ENCODE assay signal across 29 cellular contexts in genomic region chr6:25876203-25876602, GRCh38. TPM values are rescaled to one million over a fixed set of nuclear protein-coding genes. Genes with fewer than 3 reads are reported as not detected.
A peak's percentile ranks its signal among the peaks of the same experiment; 100 is the strongest.
DNase-seq lines count a peak whose midpoint lies in the region; ATAC-seq, FAIRE-seq and TF ChIP-seq lines count a peak whose summit lies in the region.
"Had no signal": no experiment of that assay in that cellular context is flagged by ENCODE, and none has a peak within 500 bp of the region (broad histone marks: within the 10 kb centered on the region; RNA-seq: fewer than 3 reads in every experiment).

No MANE protein-coding gene starts in this region.

- no peaks in the 10 kb centered on the region for H3K36me3 ChIP-seq in HepG2 (replicated peaks in 1 of 2; ENCODE audit: control insufficient read depth in 1 of 2, insufficient read depth in 2 of 2, low read length in 2 of 2)
- H3K36me3 ChIP-seq in testis (ENCODE audit: low read depth, missing control alignments), result no peaks in the 10 kb centered on the region
- H3K36me3 ChIP-seq in neural progenitor cell, result no peaks in the 10 kb centered on the region
- H3K36me3 ChIP-seq: BLaER1, HAP-1, Peyer's patch had no signal

- H2AFZ ChIP-seq in HepG2 (ENCODE audit: low read length), result no peak overlapping the region
- no peak overlapping the region for H2AFZ ChIP-seq in neural progenitor cell (replicated peaks)

- CTCF ChIA-PET in HepG2 (lab: Yijun Ruan, JAX; ENCODE audit: low intra/inter-chr PET ratio, low total read pairs), result no interaction called here

- H4K20me1 ChIP-seq in HepG2 (ENCODE audit: insufficient read depth, low read length) (no peaks in the 10 kb centered on the region), neural progenitor cell (ENCODE audit: low read depth) (no peaks in the 10 kb centered on the region)
- H4K20me1 ChIP-seq: BLaER1 had no signal

- H3K9me3 ChIP-seq in HepG2 (ENCODE audit: low read length) (no peaks in the 10 kb centered on the region), testis (no peaks in the 10 kb centered on the region), neural progenitor cell (ENCODE audit: low read depth) (no peaks in the 10 kb centered on the region)
- H3K9me3 ChIP-seq: BLaER1, HAP-1, Peyer's patch had no signal

- BruUV-seq in HepG2 (replicated peaks; lab: Mats Ljungman, UMichigan), result no TSS peak

- peak; percentile 48 for DNase-seq in activated CD4-positive, alpha-beta T cell treated with anti-CD3 and anti-CD28 coated beads, Interleukin-2, amount 10 ng/mL, durations not matched to agents 24 days and 14 days
- no peak for DNase-seq in activated CD4-positive, alpha-beta T cell treated with anti-CD3 and anti-CD28 coated beads for 4 hours
- DNase-seq in epithelial cell of proximal tubule (ENCODE audit: low read depth) (no peak), HepG2 (ENCODE audit: low spot score) (no peak), testis (peak; percentile 21), neural progenitor cell (ENCODE audit: low spot score) (no peak)
- DNase-seq: GOT3, NCI-H1048, NCI-H1417, NCI-H1694, NCI-H2029 treated with DMSO at 0.1 percent for 48 hours, NCI-H2227 treated with DMSO at 0.1 percent for 48 hours, NCI-H69, Peyer's patch, SHP77 treated with DMSO at 0.1 percent for 48 hours had no signal

- H3K9ac ChIP-seq in HepG2 (ENCODE audit: insufficient read depth, low read depth, low read length), result no peak overlapping the region
- H3K9ac ChIP-seq in neural progenitor cell, result no peak overlapping the region
- H3K9ac ChIP-seq: BLaER1 had no signal

- H3K4me1 ChIP-seq in HepG2 (ENCODE audit: insufficient read depth, low read length) (peaks cover 44% of the 10 kb centered on the region), testis (no peaks in the 10 kb centered on the region), neural progenitor cell (no peaks in the 10 kb centered on the region)
- H3K4me1 ChIP-seq: BLaER1, HAP-1, Peyer's patch had no signal

- peaks cover 9% of the 10 kb centered on the region for H3K27me3 Mint-ChIP-seq in activated CD4-positive, alpha-beta T cell treated with anti-CD3 and anti-CD28 coated beads, Interleukin-2, amount 10 ng/mL, durations not matched to agents 24 days and 14 days
- no peaks in the 10 kb centered on the region for H3K27me3 Mint-ChIP-seq in neural progenitor cell (ENCODE audit: insufficient read depth, low read depth)

- no peak for TF ChIP-seq CTCF in epithelial cell of proximal tubule (conservative IDR thresholded peaks at IDR 0.05; ENCODE audit: low read depth, low read length)
- TF ChIP-seq CTCF in HepG2 (CRISPR knock-in tag; IDR thresholded peaks at IDR 0.05), result no peak
- no peak for TF ChIP-seq CTCF in testis (IDR thresholded peaks at IDR 0.05)
- no peak for TF ChIP-seq CTCF in neural progenitor cell (IDR thresholded peaks at IDR 0.05)

- ATAC-seq in HepG2, result peak; percentile 49; the same call in 2 of the 3 replicates
- ATAC-seq in HG02678 (IDR thresholded peaks at IDR 0.05; ENCODE audit: unreplicated experiment), result no peak
- no peak for ATAC-seq in HG02571 (IDR thresholded peaks at IDR 0.05; ENCODE audit: unreplicated experiment)

- TF ChIP-seq POLR2A in HepG2 (IDR thresholded peaks at IDR 0.05; ENCODE audit: insufficient read depth in 1 of 2, low read depth in 2 of 2, low read length in 2 of 2), result no peak
- TF ChIP-seq POLR2A in testis (IDR thresholded peaks at IDR 0.05), result no peak

- no peaks in the 10 kb centered on the region for H3K36me3 Mint-ChIP-seq in activated CD4-positive, alpha-beta T cell treated with anti-CD3 and anti-CD28 coated beads, Interleukin-2, amount 10 ng/mL, durations not matched to agents 24 days and 14 days (ENCODE audit: low read depth)
- no peaks in the 10 kb centered on the region for H3K36me3 Mint-ChIP-seq in neural progenitor cell
- H3K36me3 Mint-ChIP-seq: CD4-positive, CD25-positive, alpha-beta regulatory T cell had no signal

- in situ Hi-C loops in HepG2 (cut with HindIII; ENCODE audit: extremely low pct_ligation_motif_present, low pct_unique_long_range_greater_than_20kb), result loop anchor here (25.0 kb wide), 1 partner anchor 614 kb away; no protein-coding TSS in a partner anchor

- no peak for TF ChIP-seq RAD21 in HepG2 (CRISPR knock-in tag; IDR thresholded peaks at IDR 0.05)

- WGBS in HepG2 (ENCODE audit: low lambda C conversion rate), result 57% methylated on average over 1 of the region's 1 CpG
- WGBS in testis, 2 donors, result 42 to 58% methylated on average over 1 of the region's 1 CpG

- peak overlapping the region; percentile 29 for H3K4me3 ChIP-seq in epithelial cell of proximal tubule (ENCODE audit: low read depth, low read length)
- H3K4me3 ChIP-seq in HepG2 (replicated peaks in 1 of 3; ENCODE audit: insufficient read depth in 1 of 3, low read depth in 2 of 3, low read length in 3 of 3), result no peak overlapping the region
- H3K4me3 ChIP-seq in testis, result no peak overlapping the region
- H3K4me3 ChIP-seq in neural progenitor cell, result no peak overlapping the region
- H3K4me3 ChIP-seq: BLaER1, HAP-1, Peyer's patch had no signal

- H3K9me3 Mint-ChIP-seq in activated CD4-positive, alpha-beta T cell treated with anti-CD3 and anti-CD28 coated beads, Interleukin-2, amount 10 ng/mL, durations not matched to agents 24 days and 14 days, result peaks cover 3% of the 10 kb centered on the region
- H3K9me3 Mint-ChIP-seq in neural progenitor cell, result no peaks in the 10 kb centered on the region
- H3K9me3 Mint-ChIP-seq: IgD-negative memory B cell had no signal

- TF ChIP-seq EP300 in HepG2 (IDR thresholded peaks at IDR 0.05; ENCODE audit: low read depth in 2 of 2, low read length in 2 of 2) (no peak), HepG2 (CRISPR knock-in tag; IDR thresholded peaks at IDR 0.05; ENCODE audit: borderline replicate concordance) (no peak)

- H3F3A ChIP-seq in neural progenitor cell (ENCODE audit: low read depth), result no peaks in the 10 kb centered on the region

- FAIRE-seq in HepG2 (lab: Jason Lieb, UNC), result peak; percentile 21
- FAIRE-seq: D721Med, GM18507 had no signal

- H3K4me1 Mint-ChIP-seq in activated CD4-positive, alpha-beta T cell treated with anti-CD3 and anti-CD28 coated beads, Interleukin-2, amount 10 ng/mL, durations not matched to agents 24 days and 14 days, result peaks cover 27% of the 10 kb centered on the region
- H3K4me1 Mint-ChIP-seq in neural progenitor cell, result no peaks in the 10 kb centered on the region

- H3K4me2 ChIP-seq in HepG2 (ENCODE audit: low read depth, low read length) (peak overlapping the region; percentile 11; the same call in 1 of the 2 replicates), neural progenitor cell (no peak overlapping the region)
- H3K4me2 ChIP-seq: BLaER1 had no signal

- POLR2A ChIA-PET in HepG2 (lab: Yijun Ruan, JAX), result interaction anchor here (0.6 kb wide), 1 partner anchor 565 kb away, joined by 3 read pairs; no protein-coding TSS in a partner anchor

- intact Hi-C loops in activated CD4-positive, alpha-beta T cell treated with anti-CD3 and anti-CD28 coated beads, Interleukin-2, amount 10 ng/mL, durations not matched to agents 24 days and 14 days (cut with micrococcal nuclease), result no loop called here
- intact Hi-C loops in HepG2 (cut with micrococcal nuclease; ENCODE audit: unreplicated experiment), result no loop called here
- intact Hi-C loops in testis (cut with DNase I; ENCODE audit: low total_unique reads), result no loop called here

- no peak overlapping the region for H3K27ac Mint-ChIP-seq in activated CD4-positive, alpha-beta T cell treated with anti-CD3 and anti-CD28 coated beads, Interleukin-2, amount 10 ng/mL, durations not matched to agents 24 days and 14 days
- no peak overlapping the region for H3K27ac Mint-ChIP-seq in neural progenitor cell
- H3K27ac Mint-ChIP-seq: CD4-positive, CD25-positive, alpha-beta regulatory T cell; IgD-negative memory B cell had no signal

- H3K4me3 Mint-ChIP-seq in activated CD4-positive, alpha-beta T cell treated with anti-CD3 and anti-CD28 coated beads, Interleukin-2, amount 10 ng/mL, durations not matched to agents 24 days and 14 days, result no peak overlapping the region
- H3K4me3 Mint-ChIP-seq in neural progenitor cell, result no peak overlapping the region
- H3K4me3 Mint-ChIP-seq: CD4-positive, CD25-positive, alpha-beta regulatory T cell; IgD-negative memory B cell had no signal

- H3K27me3 ChIP-seq in HepG2 (ENCODE audit: control insufficient read depth in 1 of 2, insufficient read depth in 2 of 2, low read length in 2 of 2) (no peaks in the 10 kb centered on the region), testis (no peaks in the 10 kb centered on the region), neural progenitor cell (peaks cover 3% of the 10 kb centered on the region)
- H3K27me3 ChIP-seq: BLaER1, Peyer's patch had no signal

- H3K79me2 ChIP-seq in HepG2 (ENCODE audit: insufficient read depth, low read length) (no peaks in the 10 kb centered on the region), neural progenitor cell (ENCODE audit: low read depth) (no peaks in the 10 kb centered on the region)

- H3K27ac ChIP-seq in HepG2 (ENCODE audit: extremely low read length, insufficient read depth, low read length), result no peak overlapping the region
- H3K27ac ChIP-seq in testis, result no peak overlapping the region
- H3K27ac ChIP-seq in neural progenitor cell, result no peak overlapping the region
- H3K27ac ChIP-seq: 22Rv1, BLaER1, Peyer's patch had no signal

RNA-seq across cellular contexts. Expression of gene SLC17A3, which starts 2.2 kb away (rescaled TPM):
- 0.58 and 0.99 TPM in 2 replicates for total RNA-seq in activated CD4-positive, alpha-beta T cell treated with anti-CD3 and anti-CD28 coated beads, Interleukin-2, amount 10 ng/mL, durations not matched to agents 24 days and 14 days
- total RNA-seq in epithelial cell of proximal tubule (not detected in 2 replicates), HepG2 (2016; rRNA removed; fragmentation: Illumina TruSeq; extraction: Trizol) (0.09 TPM in 1 of 2 replicates, not detected in the other), testis (under 1 TPM in 1 of 2 donors, not detected in 1; 0.68 TPM), neural progenitor cell (ENCODE audit: low replicate concordance) (not detected in 2 replicates)
- total RNA-seq in HepG2 (2016; cell fraction: cytosol; rRNA removed; fragmentation: Illumina TruSeq; extraction: Trizol; ENCODE audit: low read depth), result not detected in 2 replicates
- total RNA-seq in HepG2 (2016; cell fraction: insoluble cytoplasmic fraction; rRNA removed; fragmentation: Illumina TruSeq; extraction: Trizol), result not detected in 2 replicates
- not detected in 2 replicates for total RNA-seq in HepG2 (2016; cell fraction: membrane; rRNA removed; fragmentation: Illumina TruSeq; extraction: Trizol)
- total RNA-seq in HepG2 (2016; cell fraction: nucleus; rRNA removed; fragmentation: Illumina TruSeq; extraction: Trizol), result not detected in 2 replicates
- polyA plus RNA-seq in HepG2 (2011; rRNA removed) (0.08 and 0.11 TPM in 2 replicates), testis (ENCODE audit: insufficient read depth, low read depth, low replicate concordance) (0.61 TPM)
- polyA plus RNA-seq in HepG2 (2011; cell fraction: cytosol; rRNA removed), result 0.05 TPM in 1 of 2 replicates, not detected in the other
- 0.48 and 0.58 TPM in 2 replicates for polyA plus RNA-seq in HepG2 (2011; cell fraction: nucleus; rRNA removed)
- 0.60 and 2.0 TPM in 2 replicates for polyA plus RNA-seq in HepG2 (2012)
- not detected in 2 replicates for polyA plus RNA-seq in HepG2 (2016; cell fraction: cytosol; fragmentation: Illumina TruSeq; extraction: Trizol; ENCODE audit: low read depth)
- not detected in 2 replicates for polyA plus RNA-seq in HepG2 (2016; cell fraction: insoluble cytoplasmic fraction; fragmentation: Illumina TruSeq; extraction: Trizol; ENCODE audit: low read depth)
- polyA plus RNA-seq in HepG2 (2016; cell fraction: membrane; fragmentation: Illumina TruSeq; extraction: Trizol; ENCODE audit: low read depth), result not detected in 2 replicates
- polyA plus RNA-seq in HepG2 (2016; cell fraction: nucleus; fragmentation: Illumina TruSeq; extraction: Trizol; ENCODE audit: insufficient read depth, low read depth), result not detected in 2 replicates
- polyA minus RNA-seq in HepG2 (2011; rRNA and poly(A)+ RNA removed; ENCODE audit: low replicate concordance), result not detected in 2 replicates
- not detected in 2 replicates for polyA minus RNA-seq in HepG2 (2011; cell fraction: cytosol; rRNA and poly(A)+ RNA removed)
- polyA minus RNA-seq in HepG2 (2011; cell fraction: nucleus; rRNA and poly(A)+ RNA removed), result not detected in 2 replicates
- total RNA-seq: CD4-positive, CD25-positive, alpha-beta regulatory T cell; Daoy; G401; NCI-H460; Peyer's patch had no signal
- polyA plus RNA-seq: IgD-negative memory B cell had no signal

RNA-seq across cellular contexts. Expression of gene SLC17A1, which starts 44.4 kb away (rescaled TPM):
- total RNA-seq in activated CD4-positive, alpha-beta T cell treated with anti-CD3 and anti-CD28 coated beads, Interleukin-2, amount 10 ng/mL, durations not matched to agents 24 days and 14 days, result 0.28 TPM in 1 of 2 replicates, not detected in the other
- total RNA-seq in epithelial cell of proximal tubule (not detected in 2 replicates), HepG2 (2016; rRNA removed; fragmentation: Illumina TruSeq; extraction: Trizol) (0.09 TPM in 1 of 2 replicates, not detected in the other), testis (1 to 10 TPM in 1 of 2 donors, under 1 TPM in 1; 0.99 to 1.0 TPM), neural progenitor cell (ENCODE audit: low replicate concordance) (not detected in 2 replicates)
- total RNA-seq in HepG2 (2016; cell fraction: cytosol; rRNA removed; fragmentation: Illumina TruSeq; extraction: Trizol; ENCODE audit: low read depth), result not detected in 2 replicates
- 0.09 TPM in 1 of 2 replicates, not detected in the other for total RNA-seq in HepG2 (2016; cell fraction: insoluble cytoplasmic fraction; rRNA removed; fragmentation: Illumina TruSeq; extraction: Trizol)
- total RNA-seq in HepG2 (2016; cell fraction: membrane; rRNA removed; fragmentation: Illumina TruSeq; extraction: Trizol), result not detected in 2 replicates
- total RNA-seq in HepG2 (2016; cell fraction: nucleus; rRNA removed; fragmentation: Illumina TruSeq; extraction: Trizol), result 0.31 TPM in 1 of 2 replicates, not detected in the other
- polyA plus RNA-seq in HepG2 (2011; rRNA removed) (2.1 TPM in 2 replicates), testis (ENCODE audit: insufficient read depth, low read depth, low replicate concordance) (3.9 TPM)
- 1.3 and 1.8 TPM in 2 replicates for polyA plus RNA-seq in HepG2 (2011; cell fraction: cytosol; rRNA removed)
- 3.2 and 3.6 TPM in 2 replicates for polyA plus RNA-seq in HepG2 (2011; cell fraction: nucleus; rRNA removed)
- polyA plus RNA-seq in HepG2 (2012), result 6.8 and 19.2 TPM in 2 replicates
- not detected in 2 replicates for polyA plus RNA-seq in HepG2 (2016; cell fraction: cytosol; fragmentation: Illumina TruSeq; extraction: Trizol; ENCODE audit: low read depth)
- not detected in 2 replicates for polyA plus RNA-seq in HepG2 (2016; cell fraction: insoluble cytoplasmic fraction; fragmentation: Illumina TruSeq; extraction: Trizol; ENCODE audit: low read depth)
- polyA plus RNA-seq in HepG2 (2016; cell fraction: membrane; fragmentation: Illumina TruSeq; extraction: Trizol; ENCODE audit: low read depth), result not detected in 2 replicates
- polyA plus RNA-seq in HepG2 (2016; cell fraction: nucleus; fragmentation: Illumina TruSeq; extraction: Trizol; ENCODE audit: insufficient read depth, low read depth), result not detected in 2 replicates
- 2.6 TPM in 1 of 2 replicates, not detected in the other for polyA minus RNA-seq in HepG2 (2011; rRNA and poly(A)+ RNA removed; ENCODE audit: low replicate concordance)
- 0.79 and 1.3 TPM in 2 replicates for polyA minus RNA-seq in HepG2 (2011; cell fraction: cytosol; rRNA and poly(A)+ RNA removed)
- polyA minus RNA-seq in HepG2 (2011; cell fraction: nucleus; rRNA and poly(A)+ RNA removed), result 4.0 and 6.5 TPM in 2 replicates
- total RNA-seq: CD4-positive, CD25-positive, alpha-beta regulatory T cell; Daoy; G401; NCI-H460; OCI-LY7; Peyer's patch had no signal
- polyA plus RNA-seq: AG04450; CD4-positive, CD25-positive, alpha-beta regulatory T cell; IgD-negative memory B cell had no signal

RNA-seq across cellular contexts. Expression of gene SLC17A2, which starts 54.3 kb away (rescaled TPM):
- 0.14 TPM in 1 of 2 replicates, not detected in the other for total RNA-seq in activated CD4-positive, alpha-beta T cell treated with anti-CD3 and anti-CD28 coated beads, Interleukin-2, amount 10 ng/mL, durations not matched to agents 24 days and 14 days
- total RNA-seq in epithelial cell of proximal tubule, result not detected in 2 replicates
- total RNA-seq in HepG2 (2016; rRNA removed; fragmentation: Illumina TruSeq; extraction: Trizol), result 7.0 and 11.2 TPM in 2 replicates
- 2.2 and 2.7 TPM in 2 replicates for total RNA-seq in HepG2 (2016; cell fraction: cytosol; rRNA removed; fragmentation: Illumina TruSeq; extraction: Trizol; ENCODE audit: low read depth)
- 9.2 and 10.7 TPM in 2 replicates for total RNA-seq in HepG2 (2016; cell fraction: insoluble cytoplasmic fraction; rRNA removed; fragmentation: Illumina TruSeq; extraction: Trizol)
- total RNA-seq in HepG2 (2016; cell fraction: membrane; rRNA removed; fragmentation: Illumina TruSeq; extraction: Trizol), result 5.8 and 6.7 TPM in 2 replicates
- 9.4 and 10.7 TPM in 2 replicates for total RNA-seq in HepG2 (2016; cell fraction: nucleus; rRNA removed; fragmentation: Illumina TruSeq; extraction: Trizol)
- polyA plus RNA-seq in HepG2 (2011; rRNA removed), result 32.4 and 46.4 TPM in 2 replicates
- polyA plus RNA-seq in HepG2 (2011; cell fraction: cytosol; rRNA removed), result 25.3 and 48.3 TPM in 2 replicates
- 27.5 and 41.5 TPM in 2 replicates for polyA plus RNA-seq in HepG2 (2011; cell fraction: nucleus; rRNA removed)
- polyA plus RNA-seq in HepG2 (2012), result 29.6 and 59.7 TPM in 2 replicates
- polyA plus RNA-seq in HepG2 (2016; cell fraction: cytosol; fragmentation: Illumina TruSeq; extraction: Trizol; ENCODE audit: low read depth), result 0.93 and 0.97 TPM in 2 replicates
- polyA plus RNA-seq in HepG2 (2016; cell fraction: insoluble cytoplasmic fraction; fragmentation: Illumina TruSeq; extraction: Trizol; ENCODE audit: low read depth), result 6.3 and 7.7 TPM in 2 replicates
- polyA plus RNA-seq in HepG2 (2016; cell fraction: membrane; fragmentation: Illumina TruSeq; extraction: Trizol; ENCODE audit: low read depth), result 2.5 and 2.7 TPM in 2 replicates
- 13.0 and 13.3 TPM in 2 replicates for polyA plus RNA-seq in HepG2 (2016; cell fraction: nucleus; fragmentation: Illumina TruSeq; extraction: Trizol; ENCODE audit: insufficient read depth, low read depth)
- polyA minus RNA-seq in HepG2 (2011; rRNA and poly(A)+ RNA removed; ENCODE audit: low replicate concordance), result 42.4 TPM in 1 of 2 replicates, not detected in the other
- 14.6 and 22.0 TPM in 2 replicates for polyA minus RNA-seq in HepG2 (2011; cell fraction: cytosol; rRNA and poly(A)+ RNA removed)
- 23.2 and 41.0 TPM in 2 replicates for polyA minus RNA-seq in HepG2 (2011; cell fraction: nucleus; rRNA and poly(A)+ RNA removed)
- under 1 TPM; 0.31 to 0.50 TPM for total RNA-seq in testis
- polyA plus RNA-seq in testis (ENCODE audit: insufficient read depth, low read depth, low replicate concordance), result 0.17 TPM
- total RNA-seq in neural progenitor cell (ENCODE audit: low replicate concordance), result not detected in 2 replicates
- total RNA-seq: CD4-positive, CD25-positive, alpha-beta regulatory T cell; Daoy; G401; NCI-H460; OCI-LY7; Peyer's patch had no signal
- polyA plus RNA-seq: AG04450; CD4-positive, CD25-positive, alpha-beta regulatory T cell; IgD-negative memory B cell had no signal

Comparison
In these comparisons a context has a peak if more than half of its experiments do, and no peak if none do; other contexts are left out.
1. DNase-seq: peak in activated CD4-positive, alpha-beta T cell treated with anti-CD3 and anti-CD28 coated beads, Interleukin-2, amount 10 ng/mL, durations not matched to agents 24 days and 14 days (single experiment) and testis (single experiment); none in activated CD4-positive, alpha-beta T cell treated with anti-CD3 and anti-CD28 coated beads for 4 hours (0 of 2), epithelial cell of proximal tubule (single experiment), HepG2 (single experiment) and neural progenitor cell (single experiment).